Comparison of ENCODE assay signal across 8 cellular contexts in the genomic region with DNA sequence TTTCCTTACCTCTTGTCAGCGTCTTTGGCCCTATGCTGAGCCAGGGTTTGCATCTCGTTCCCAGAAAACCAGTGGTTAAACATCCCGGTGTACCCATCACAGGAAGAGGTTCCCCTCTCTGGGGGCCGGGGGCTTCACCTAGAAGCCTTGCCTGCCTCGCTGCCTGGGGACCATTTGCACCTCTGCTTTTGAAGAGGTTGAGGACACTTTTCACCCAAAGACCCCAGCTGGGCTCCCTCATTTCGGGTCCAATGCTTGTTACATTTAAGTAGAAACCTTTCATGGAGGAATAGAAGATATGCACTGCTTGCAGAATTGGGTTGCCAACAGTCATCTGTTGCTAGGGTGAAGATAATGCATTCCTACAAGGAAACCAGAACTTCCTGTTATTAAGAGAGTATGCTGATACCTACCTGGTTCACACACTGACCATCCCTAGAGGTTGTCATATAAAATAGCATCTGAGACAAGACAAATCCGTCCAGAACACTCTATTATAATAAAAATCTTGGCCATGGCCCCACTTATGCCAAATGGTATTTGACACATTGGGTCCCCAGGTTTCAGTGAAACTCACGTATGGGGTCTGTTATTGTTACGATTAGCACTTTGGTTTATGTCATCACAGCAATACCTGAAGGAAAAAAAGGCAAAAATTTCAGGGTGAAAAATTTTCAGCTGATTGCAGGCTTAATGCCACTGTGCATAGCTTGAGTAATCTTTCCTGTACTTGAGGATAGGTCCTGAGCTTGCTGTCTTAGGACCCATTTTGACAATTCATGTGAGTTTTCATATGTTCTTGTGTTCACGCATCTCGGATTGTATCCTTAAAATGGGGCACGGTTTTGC. TPM values are rescaled to one million over a fixed set of nuclear protein-coding genes. Genes with fewer than 3 reads are reported as not detected.
DNase-seq lines count a peak whose midpoint lies in the region; ATAC-seq lines count a peak whose summit lies in the region.

No MANE protein-coding gene starts in this region.

- POLR2A ChIA-PET in activated CD4-positive, alpha-beta T cell treated with anti-CD3 and anti-CD28 coated beads for 36 hours (lab: Charles Lee), result no interaction called here
- POLR2A ChIA-PET in activated CD4-positive, alpha-beta memory T cell treated with anti-CD3 and anti-CD28 coated beads, Interleukin-2, amount 10 ng/mL, durations not matched to agents 7 days and 5 days (lab: Charles Lee), result no interaction called here

- no peaks in the 10 kb centered on the region for H3K9me3 Mint-ChIP-seq in activated CD4-positive, alpha-beta T cell treated with anti-CD3 and anti-CD28 coated beads for 36 hours (ENCODE audit: low read depth)
- H3K9me3 Mint-ChIP-seq in activated CD4-positive, alpha-beta memory T cell treated with anti-CD3 and anti-CD28 coated beads, Interleukin-2, amount 10 ng/mL, durations not matched to agents 7 days and 5 days, result no peaks in the 10 kb centered on the region
- H3K9me3 Mint-ChIP-seq in stimulated activated naive CD8-positive, alpha-beta T cell treated with anti-CD3 and anti-CD28 coated beads, Interleukin-15, amount 100 ng/mL, for 72 hours, result no peaks in the 10 kb centered on the region
- no peaks in the 10 kb centered on the region for H3K9me3 Mint-ChIP-seq in activated T-helper 2 cell treated with anti-CD3 and anti-CD28 coated beads, Interferon-gamma antibody, Interleukin-2, Interleukin-4, amounts not matched to agents 10 μg/mL and 5 μg/mL and 100 μg/mL, durations not matched to agents 14 hours and 24 hours and 36 hours

- CTCF ChIA-PET in activated CD4-positive, alpha-beta T cell treated with anti-CD3 and anti-CD28 coated beads for 36 hours (lab: Charles Lee), result interaction anchor here (0.5 to 0.9 kb wide), 3 partner anchors 63 to 390 kb away, joined by 3 to 4 read pairs (median 3); no protein-coding TSS in a partner anchor
- CTCF ChIA-PET in activated CD4-positive, alpha-beta memory T cell treated with anti-CD3 and anti-CD28 coated beads, Interleukin-2, amount 10 ng/mL, durations not matched to agents 7 days and 5 days (lab: Charles Lee), result no interaction called here

- H3K27me3 Mint-ChIP-seq in activated CD4-positive, alpha-beta T cell treated with anti-CD3 and anti-CD28 coated beads for 36 hours, result peaks cover 29% of the 10 kb centered on the region
- peaks cover 43% of the 10 kb centered on the region for H3K27me3 Mint-ChIP-seq in activated CD4-positive, alpha-beta memory T cell treated with anti-CD3 and anti-CD28 coated beads, Interleukin-2, amount 10 ng/mL, durations not matched to agents 7 days and 5 days
- peaks cover 51% of the 10 kb centered on the region for H3K27me3 Mint-ChIP-seq in stimulated activated naive CD8-positive, alpha-beta T cell treated with anti-CD3 and anti-CD28 coated beads, Interleukin-15, amount 100 ng/mL, for 72 hours
- H3K27me3 Mint-ChIP-seq in activated T-helper 2 cell treated with anti-CD3 and anti-CD28 coated beads, Interferon-gamma antibody, Interleukin-2, Interleukin-4, amounts not matched to agents 10 μg/mL and 5 μg/mL and 100 μg/mL, durations not matched to agents 14 hours and 24 hours and 36 hours (ENCODE audit: low read depth), result peaks cover 57% of the 10 kb centered on the region

- ATAC-seq in activated CD4-positive, alpha-beta T cell treated with anti-CD3 and anti-CD28 coated beads for 36 hours, result no peak
- no peak for ATAC-seq in stimulated activated naive CD8-positive, alpha-beta T cell treated with anti-CD3 and anti-CD28 coated beads, Interleukin-15, amount 100 ng/mL, for 72 hours
- ATAC-seq in HG03025 (IDR thresholded peaks at IDR 0.05; ENCODE audit: low FRiP score, unreplicated experiment), result no peak

- no peak for DNase-seq in activated CD4-positive, alpha-beta T cell treated with anti-CD3 and anti-CD28 coated beads for 36 hours
- DNase-seq in activated CD4-positive, alpha-beta T cell treated with anti-CD3 and anti-CD28 coated beads for 1 hour, result no peak
- no peak for DNase-seq in activated CD4-positive, alpha-beta memory T cell treated with anti-CD3 and anti-CD28 coated beads, Interleukin-2, amount 10 ng/mL, durations not matched to agents 7 days and 5 days
- DNase-seq in glomerular visceral epithelial cell (ENCODE audit: extremely low spot score), result peak; percentile 44
- no peak for DNase-seq in stimulated activated naive CD8-positive, alpha-beta T cell treated with anti-CD3 and anti-CD28 coated beads, Interleukin-15, amount 100 ng/mL, for 72 hours
- no peak for DNase-seq in activated gamma-delta T cell treated with Interleukin-2 at 50 U/mL for 16 hours
- DNase-seq in activated T-helper 2 cell treated with anti-CD3 and anti-CD28 coated beads, Interferon-gamma antibody, Interleukin-2, Interleukin-4, amounts not matched to agents 10 μg/mL and 5 μg/mL and 100 μg/mL, durations not matched to agents 14 hours and 24 hours and 36 hours (ENCODE audit: low spot score), result no peak

- peak overlapping the region; percentile 69 for H3K4me3 Mint-ChIP-seq in activated CD4-positive, alpha-beta T cell treated with anti-CD3 and anti-CD28 coated beads for 36 hours
- peak overlapping the region; percentile 63 for H3K4me3 Mint-ChIP-seq in activated CD4-positive, alpha-beta memory T cell treated with anti-CD3 and anti-CD28 coated beads, Interleukin-2, amount 10 ng/mL, durations not matched to agents 7 days and 5 days
- H3K4me3 Mint-ChIP-seq in stimulated activated naive CD8-positive, alpha-beta T cell treated with anti-CD3 and anti-CD28 coated beads, Interleukin-15, amount 100 ng/mL, for 72 hours, result peak overlapping the region; percentile 44 to 72
- H3K4me3 Mint-ChIP-seq in activated T-helper 2 cell treated with anti-CD3 and anti-CD28 coated beads, Interferon-gamma antibody, Interleukin-2, Interleukin-4, amounts not matched to agents 10 μg/mL and 5 μg/mL and 100 μg/mL, durations not matched to agents 14 hours and 24 hours and 36 hours (ENCODE audit: low read depth), result no peak overlapping the region

- H3K27ac Mint-ChIP-seq in activated CD4-positive, alpha-beta T cell treated with anti-CD3 and anti-CD28 coated beads for 36 hours, result no peak overlapping the region
- H3K27ac Mint-ChIP-seq in activated CD4-positive, alpha-beta memory T cell treated with anti-CD3 and anti-CD28 coated beads, Interleukin-2, amount 10 ng/mL, durations not matched to agents 7 days and 5 days, result no peak overlapping the region
- no peak overlapping the region for H3K27ac Mint-ChIP-seq in stimulated activated naive CD8-positive, alpha-beta T cell treated with anti-CD3 and anti-CD28 coated beads, Interleukin-15, amount 100 ng/mL, for 72 hours
- no peak overlapping the region for H3K27ac Mint-ChIP-seq in activated T-helper 2 cell treated with anti-CD3 and anti-CD28 coated beads, Interferon-gamma antibody, Interleukin-2, Interleukin-4, amounts not matched to agents 10 μg/mL and 5 μg/mL and 100 μg/mL, durations not matched to agents 14 hours and 24 hours and 36 hours

- H3K4me1 Mint-ChIP-seq in activated CD4-positive, alpha-beta T cell treated with anti-CD3 and anti-CD28 coated beads for 36 hours, result peaks cover 7% of the 10 kb centered on the region
- peaks cover 10% of the 10 kb centered on the region for H3K4me1 Mint-ChIP-seq in activated CD4-positive, alpha-beta memory T cell treated with anti-CD3 and anti-CD28 coated beads, Interleukin-2, amount 10 ng/mL, durations not matched to agents 7 days and 5 days
- peaks cover 12% of the 10 kb centered on the region for H3K4me1 Mint-ChIP-seq in stimulated activated naive CD8-positive, alpha-beta T cell treated with anti-CD3 and anti-CD28 coated beads, Interleukin-15, amount 100 ng/mL, for 72 hours
- H3K4me1 Mint-ChIP-seq in activated T-helper 2 cell treated with anti-CD3 and anti-CD28 coated beads, Interferon-gamma antibody, Interleukin-2, Interleukin-4, amounts not matched to agents 10 μg/mL and 5 μg/mL and 100 μg/mL, durations not matched to agents 14 hours and 24 hours and 36 hours (ENCODE audit: low read depth), result peaks cover 10% of the 10 kb centered on the region

- intact Hi-C loops in activated CD4-positive, alpha-beta T cell treated with anti-CD3 and anti-CD28 coated beads for 36 hours (cut with DNase I, micrococcal nuclease), result loop anchor here in 1 of 2 experiments (5.0 kb wide), 1 partner anchor 108 kb away; the partner anchor contains the start of gene RTKN2
- intact Hi-C loops in activated T-helper 2 cell treated with anti-CD3 and anti-CD28 coated beads, Interferon-gamma antibody, Interleukin-2, Interleukin-4, amounts not matched to agents 10 μg/mL and 5 μg/mL and 100 μg/mL, durations not matched to agents 14 hours and 24 hours and 36 hours (cut with micrococcal nuclease), result loop anchor here (1.0 kb wide), 1 partner anchor 9 kb away; no protein-coding TSS in a partner anchor

- no peaks in the 10 kb centered on the region for H3K36me3 Mint-ChIP-seq in activated CD4-positive, alpha-beta T cell treated with anti-CD3 and anti-CD28 coated beads for 36 hours (ENCODE audit: low read depth)
- no peaks in the 10 kb centered on the region for H3K36me3 Mint-ChIP-seq in activated CD4-positive, alpha-beta memory T cell treated with anti-CD3 and anti-CD28 coated beads, Interleukin-2, amount 10 ng/mL, durations not matched to agents 7 days and 5 days (ENCODE audit: low read depth)
- H3K36me3 Mint-ChIP-seq in activated T-helper 2 cell treated with anti-CD3 and anti-CD28 coated beads, Interferon-gamma antibody, Interleukin-2, Interleukin-4, amounts not matched to agents 10 μg/mL and 5 μg/mL and 100 μg/mL, durations not matched to agents 14 hours and 24 hours and 36 hours (ENCODE audit: low read depth), result no peaks in the 10 kb centered on the region

RNA-seq across cellular contexts. Expression of gene ZNF365, which starts 0.9 kb away (rescaled TPM):
- under 1 TPM; 0.09 to 0.32 TPM for total RNA-seq in activated CD4-positive, alpha-beta T cell treated with anti-CD3 and anti-CD28 coated beads for 36 hours
- total RNA-seq in activated CD4-positive, alpha-beta memory T cell treated with anti-CD3 and anti-CD28 coated beads, Interleukin-2, amount 10 ng/mL, durations not matched to agents 7 days and 5 days, result under 1 TPM; 0.23 to 0.35 TPM
- total RNA-seq in activated T-helper 2 cell treated with anti-CD3 and anti-CD28 coated beads, Interferon-gamma antibody, Interleukin-2, Interleukin-4, amounts not matched to agents 10 μg/mL and 5 μg/mL and 100 μg/mL, durations not matched to agents 14 hours and 24 hours and 36 hours, result not detected in 2 replicates
